8 cellular contexts compared by ENCODE assay signal in the genomic region with DNA sequence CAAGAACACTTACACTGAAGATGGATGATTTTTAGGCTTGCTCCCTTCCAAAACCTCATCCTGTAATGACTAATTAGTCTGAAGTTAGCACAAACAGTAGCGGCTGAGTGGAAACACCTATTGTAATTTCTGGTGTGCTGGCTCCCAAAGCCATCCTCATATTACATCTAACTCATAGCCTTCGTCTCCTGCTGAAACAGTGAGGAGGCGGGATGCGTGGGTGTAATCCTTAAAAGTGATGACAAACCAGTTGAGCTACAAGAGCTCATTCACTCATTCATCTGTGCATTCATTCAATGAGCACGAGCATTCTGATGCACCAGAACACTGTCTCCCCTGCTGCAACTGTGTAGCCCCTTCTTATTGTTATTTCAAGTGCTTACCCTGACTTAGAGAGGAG.
"Had no signal": no experiment of that assay in that cellular context is flagged by ENCODE, and none has a peak within 500 bp of the region (broad histone marks: within the 10 kb centered on the region; RNA-seq: fewer than 3 reads in every experiment).

No MANE protein-coding gene starts in this region.

- H2AFZ ChIP-seq: GM23248 had no signal

- FAIRE-seq: HepG2 had no signal

- H3K27ac ChIP-seq: GM23248, HL-60 had no signal

- H3K4me3 ChIP-seq: GM23248, HAP-1 had no signal

- H3K9ac ChIP-seq: GM23248 had no signal

- H3K36me3 ChIP-seq: HAP-1 had no signal

- DNase-seq: GM23248, GOT3, H7, HFFc6 had no signal

- ATAC-seq: HCT116, HepG2 had no signal

- H3K4me1 ChIP-seq: HAP-1 had no signal
